Comparison of ENCODE assay signal across 8 cellular contexts in the genomic region with DNA sequence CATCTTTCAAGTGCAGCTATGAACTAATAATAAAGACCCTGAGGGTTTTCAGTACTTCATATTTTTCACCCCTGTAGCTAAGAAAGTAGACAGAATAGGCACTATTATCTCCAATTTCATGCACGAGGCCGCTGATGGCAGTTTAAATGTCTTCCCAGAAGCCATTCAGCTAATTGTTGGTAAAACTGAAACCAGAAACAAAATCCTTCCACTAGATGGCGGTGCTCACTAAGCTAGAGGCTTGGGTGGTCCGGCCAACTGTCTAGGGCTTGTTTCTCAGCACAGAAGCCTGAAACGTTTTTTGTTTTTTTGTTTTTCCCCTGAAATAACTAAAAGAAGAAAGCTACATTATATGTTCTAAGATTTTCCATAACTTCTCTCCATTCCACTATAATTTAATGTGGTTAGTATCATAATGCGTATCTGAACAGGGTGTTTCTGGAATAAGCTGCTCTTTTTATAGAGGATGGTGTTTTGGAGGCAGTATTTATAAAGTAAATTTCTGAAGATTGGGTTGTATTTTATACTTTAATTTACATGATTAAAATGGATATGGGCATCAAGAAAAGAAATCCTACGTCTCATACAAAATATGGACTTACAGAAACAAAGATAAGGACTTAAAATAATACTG.
DNase-seq lines count a peak whose midpoint lies in the region; ATAC-seq, FAIRE-seq and TF ChIP-seq lines count a peak whose summit lies in the region.

No MANE protein-coding gene starts in this region.

- H3K27ac ChIP-seq in HL-60 (replicated peaks), result peak overlapping the region; percentile 73

- TF ChIP-seq CTCF in HL-60 (IDR thresholded peaks at IDR 0.05; ENCODE audit: insufficient read depth, low read length), result peak; percentile 69

- no peak overlapping the region for H3K4me3 ChIP-seq in HL-60 (replicated peaks; ENCODE audit: insufficient read depth, low read length)

- FAIRE-seq in endometrium (lab: Jason Lieb, UNC), result peak; percentile 67

- H3K27me3 ChIP-seq in HL-60 (ENCODE audit: insufficient read depth, poor library complexity, severe bottlenecking), result peaks cover under 1% of the 10 kb centered on the region

- peak; percentile 84 for ATAC-seq in GM21390 (IDR thresholded peaks at IDR 0.05; ENCODE audit: unreplicated experiment)
- ATAC-seq in stimulated activated naive CD8-positive, alpha-beta T cell treated with anti-CD3 and anti-CD28 coated beads, Interleukin-15, Interleukin-2, amounts not matched to agents 100 U/mL and 50 U/mL, for 24 hours, result peak; percentile 85

- peak; percentile 57 for DNase-seq in DMS153 (lab: John Stamatoyannopoulos, UW)
- peak; percentile 24 to 78 for DNase-seq in HL-60 (ENCODE audit: low read depth in 1 of 2, low spot score in 1 of 2)
- DNase-seq in NCI-H774 (lab: John Stamatoyannopoulos, UW), result peak; percentile 73
- peak; percentile 7 to 8 for DNase-seq in activated CD8-positive, alpha-beta memory T cell treated with anti-CD3 and anti-CD28 coated beads for 4 hours (ENCODE audit: low read depth in 2 of 2)
- DNase-seq in middle frontal gyrus (ENCODE audit: extremely low spot score, low spot score), result peak; percentile 82
- DNase-seq in stimulated activated naive CD8-positive, alpha-beta T cell treated with anti-CD3 and anti-CD28 coated beads, Interleukin-15, Interleukin-2, amounts not matched to agents 100 U/mL and 50 U/mL, for 24 hours, result peak; percentile 60

Comparison
In these comparisons a context has a peak if more than half of its experiments do, and no peak if none do; other contexts are left out.
1. DNase-seq: peak in every context shown above with its lines; median percentile 82 in middle frontal gyrus; 73 in NCI-H774; 60 in stimulated activated naive CD8-positive, alpha-beta T cell treated with anti-CD3 and anti-CD28 coated beads, Interleukin-15, Interleukin-2, amounts not matched to agents 100 U/mL and 50 U/mL, for 24 hours; 57 in DMS153; 51 in HL-60; 8 in activated CD8-positive, alpha-beta memory T cell treated with anti-CD3 and anti-CD28 coated beads for 4 hours.